25 cellular contexts compared by ENCODE assay signal in genomic region chr4:37486134-37486533, GRCh38.
"Had no signal": no experiment of that assay in that cellular context is flagged by ENCODE, and none has a peak within 500 bp of the region (broad histone marks: within the 10 kb centered on the region; RNA-seq: fewer than 3 reads in every experiment).

No MANE protein-coding gene starts in this region.

- H3K4me3 ChIP-seq: heart right ventricle, left ventricle myocardium inferior, sigmoid colon, smooth muscle cell, thoracic aorta had no signal

- ATAC-seq: activated CD8-positive, alpha-beta T cell treated with anti-CD3 and anti-CD28 coated beads, Interleukin-2, amount 10 ng/mL, durations not matched to agents 7 days and 5 days; activated T-helper 17 cell treated with anti-CD3 and anti-CD28 coated beads, Interleukin-2, amount 50 U/mL, for 72 hours; heart right ventricle; stimulated activated naive B cell treated with anti-CD40 and anti-IgM and Interleukin-4, amounts not matched to agents 10 μg/mL and 1 μg/mL and 100 μg/mL, for 72 hours had no signal

- H3K4me1 ChIP-seq: heart right ventricle, left ventricle myocardium inferior, sigmoid colon had no signal

- H3K27me3 ChIP-seq: heart right ventricle, sigmoid colon had no signal

- H3K27ac ChIP-seq: heart right ventricle, left ventricle myocardium inferior, sigmoid colon, thoracic aorta had no signal

- H3K27ac Mint-ChIP-seq: activated CD8-positive, alpha-beta T cell treated with anti-CD3 and anti-CD28 coated beads, Interleukin-2, amount 10 ng/mL, durations not matched to agents 7 days and 5 days; activated naive CD8-positive, alpha-beta T cell treated with anti-CD3 and anti-CD28 coated beads for 36 hours; activated T-helper 17 cell treated with anti-CD3 and anti-CD28 coated beads, Interleukin-2, amount 50 U/mL, for 72 hours; nephron; stimulated activated naive B cell treated with anti-CD40 and anti-IgM and Interleukin-4, amounts not matched to agents 10 μg/mL and 1 μg/mL and 100 μg/mL, for 72 hours had no signal

- H3K36me3 ChIP-seq: heart right ventricle, left ventricle myocardium inferior, sigmoid colon, thoracic aorta had no signal

- H3K9me3 ChIP-seq: heart right ventricle, left ventricle myocardium inferior, thoracic aorta had no signal

- H3K4me1 Mint-ChIP-seq: nephron had no signal

- FAIRE-seq: endometrium had no signal

- H3K4me3 Mint-ChIP-seq: activated CD8-positive, alpha-beta T cell treated with anti-CD3 and anti-CD28 coated beads, Interleukin-2, amount 10 ng/mL, durations not matched to agents 7 days and 5 days; activated naive CD8-positive, alpha-beta T cell treated with anti-CD3 and anti-CD28 coated beads for 36 hours; activated T-helper 17 cell treated with anti-CD3 and anti-CD28 coated beads, Interleukin-2, amount 50 U/mL, for 72 hours; nephron; stimulated activated naive B cell treated with anti-CD40 and anti-IgM and Interleukin-4, amounts not matched to agents 10 μg/mL and 1 μg/mL and 100 μg/mL, for 72 hours had no signal

- DNase-seq: activated CD4-positive, alpha-beta T cell treated with anti-CD3 and anti-CD28 coated beads for 1 hour; activated CD4-positive, alpha-beta T cell treated with anti-CD3 and anti-CD28 coated beads, Interleukin-2, amount 50 U/mL, for 1 hour; activated CD8-positive, alpha-beta T cell treated with anti-CD3 and anti-CD28 coated beads, Interleukin-2, amount 10 ng/mL, durations not matched to agents 7 days and 5 days; activated naive CD4-positive, alpha-beta T cell; activated naive CD8-positive, alpha-beta T cell treated with anti-CD3 and anti-CD28 coated beads for 36 hours; activated T-cell treated with anti-CD3 and anti-CD28 coated beads, Interleukin-2, amount 50 U/mL, for 1 hour; cerebellar nuclear complex; erythroblast; foreskin fibroblast; heart right ventricle; left ventricle myocardium inferior; mammary epithelial cell; midbrain; nucleus accumbens; posterior cingulate gyrus; retina; sigmoid colon; stimulated activated CD4-positive, alpha-beta T cell treated with anti-CD3 and anti-CD28 coated beads, Interleukin-15, amount 100 ng/mL, for 24 hours; stimulated activated naive B cell treated with anti-CD40 and anti-IgM and Interleukin-4, amounts not matched to agents 10 μg/mL and 1 μg/mL and 100 μg/mL, for 72 hours; T-helper 9 cell had no signal
